In genomic region chr22:41722496-41722895, GRCh38 we compare ENCODE assay signal across 15 cellular contexts. TPM values are rescaled to one million over a fixed set of nuclear protein-coding genes. Genes with fewer than 3 reads are reported as not detected.
DNase-seq lines count a peak whose midpoint lies in the region; ATAC-seq and TF ChIP-seq lines count a peak whose summit lies in the region.
"Had no signal": no experiment of that assay in that cellular context is flagged by ENCODE, and none has a peak within 500 bp of the region (broad histone marks: within the 10 kb centered on the region; RNA-seq: fewer than 3 reads in every experiment).

No MANE protein-coding gene starts in this region.

- no peak for TF ChIP-seq CTCF in PC-3 (conservative IDR thresholded peaks at IDR 0.05; ENCODE audit: low read depth, low read length)

- H3K4me1 ChIP-seq in PC-3 (ENCODE audit: insufficient read depth, low read length) = no peaks in the 10 kb centered on the region
- H3K4me1 ChIP-seq in SJCRH30 = no peaks in the 10 kb centered on the region

- H3K4me3 ChIP-seq in PC-3 (ENCODE audit: low read length) = no peak overlapping the region
- no peak overlapping the region for H3K4me3 ChIP-seq in SJCRH30

- POLR2A ChIA-PET in PC-3 (lab: Charles Lee; ENCODE audit: unreplicated experiment) = no interaction called here

- DNase-seq in EL = peak; percentile 51
- DNase-seq in M059J (ENCODE audit: low read depth) = peak; percentile 47
- peak; percentile 3 for DNase-seq in PC-3
- DNase-seq in foreskin melanocyte = peak; percentile 16
- DNase-seq in SJCRH30 = no peak
- DNase-seq in iPS-NIHi11 (ENCODE audit: low spot score) = no peak
- no peak for DNase-seq in NCI-H524 treated with DMSO at 0.1 percent for 48 hours (lab: John Stamatoyannopoulos, UW)
- DNase-seq: C1 segment of cervical spinal cord; Calu3; CD4-positive, alpha-beta T cell; DMS 273 treated with DMSO at 0.1 percent for 48 hours; GDM1; HCEC 1CT; HFFc6 had no signal

- no peaks in the 10 kb centered on the region for H3K9me3 ChIP-seq in PC-3 (ENCODE audit: low read length)
- H3K9me3 ChIP-seq in SJCRH30 (replicated peaks) = no peaks in the 10 kb centered on the region

- H4K20me1 ChIP-seq in PC-3 (ENCODE audit: low read length) = no peaks in the 10 kb centered on the region

- H2AFZ ChIP-seq in PC-3 (ENCODE audit: low read length) = no peak overlapping the region

- no peak overlapping the region for H3K4me2 ChIP-seq in PC-3 (ENCODE audit: low read length)

- CTCF ChIA-PET in PC-3 (lab: Charles Lee) = no interaction called here

- H3K9me2 ChIP-seq in PC-3 (replicated peaks; ENCODE audit: low read length) = no peaks in the 10 kb centered on the region

- H3K36me3 ChIP-seq in PC-3 (ENCODE audit: low read depth, low read length) (no peaks in the 10 kb centered on the region), SJCRH30 (no peaks in the 10 kb centered on the region)

- BruUV-seq in PC-3 (replicated peaks; lab: Mats Ljungman, UMichigan) = no TSS peak

- ATAC-seq in PC-3 = no peak

- H3K27me3 ChIP-seq in PC-3 (ENCODE audit: low read length) (no peaks in the 10 kb centered on the region), SJCRH30 (no peaks in the 10 kb centered on the region)

- H3F3A ChIP-seq in PC-3 (ENCODE audit: low read length, unreplicated experiment) = no peaks in the 10 kb centered on the region

- H3K9ac ChIP-seq in PC-3 (ENCODE audit: low read length) = no peak overlapping the region

- intact Hi-C loops in PC-3 (cut with micrococcal nuclease) = no loop called here

- H3K27ac ChIP-seq in PC-3 (ENCODE audit: low read length) (no peak overlapping the region), SJCRH30 (no peak overlapping the region)

- H3K79me2 ChIP-seq in PC-3 (ENCODE audit: low read length) = no peaks in the 10 kb centered on the region

RNA-seq across cellular contexts. Expression of gene MEI1, which starts 23.2 kb away (rescaled TPM):
- total RNA-seq in M059J (2014; rRNA removed; shearing (Covaris generic)) = 0.30 TPM in 1 of 2 replicates, not detected in the other
- 1.4 TPM in 1 of 2 replicates, not detected in the other for total RNA-seq in PC-3 (2014; rRNA removed)
- total RNA-seq in SJCRH30 (2014; rRNA removed; shearing (Covaris generic)) = not detected in 2 replicates
- total RNA-seq: H4 had no signal

RNA-seq across cellular contexts. Expression of gene SNU13, which starts 33.8 kb away (rescaled TPM):
- total RNA-seq in M059J (2014; rRNA removed; shearing (Covaris generic)) = 77.7 and 96.3 TPM in 2 replicates
- total RNA-seq in PC-3 (2014; rRNA removed) = 159 and 173 TPM in 2 replicates
- total RNA-seq in SJCRH30 (2014; rRNA removed; shearing (Covaris generic)) = 133 and 136 TPM in 2 replicates

Comparison
In these comparisons a context has a peak if more than half of its experiments do, and no peak if none do; other contexts are left out.
1. DNase-seq: peak in EL (single experiment), M059J (single experiment), PC-3 (single experiment) and foreskin melanocyte (single experiment); none in SJCRH30 (0 of 2), iPS-NIHi11 (single experiment) and NCI-H524 treated with DMSO at 0.1 percent for 48 hours (single experiment).